9 cellular contexts compared by ENCODE assay signal in the genomic region with DNA sequence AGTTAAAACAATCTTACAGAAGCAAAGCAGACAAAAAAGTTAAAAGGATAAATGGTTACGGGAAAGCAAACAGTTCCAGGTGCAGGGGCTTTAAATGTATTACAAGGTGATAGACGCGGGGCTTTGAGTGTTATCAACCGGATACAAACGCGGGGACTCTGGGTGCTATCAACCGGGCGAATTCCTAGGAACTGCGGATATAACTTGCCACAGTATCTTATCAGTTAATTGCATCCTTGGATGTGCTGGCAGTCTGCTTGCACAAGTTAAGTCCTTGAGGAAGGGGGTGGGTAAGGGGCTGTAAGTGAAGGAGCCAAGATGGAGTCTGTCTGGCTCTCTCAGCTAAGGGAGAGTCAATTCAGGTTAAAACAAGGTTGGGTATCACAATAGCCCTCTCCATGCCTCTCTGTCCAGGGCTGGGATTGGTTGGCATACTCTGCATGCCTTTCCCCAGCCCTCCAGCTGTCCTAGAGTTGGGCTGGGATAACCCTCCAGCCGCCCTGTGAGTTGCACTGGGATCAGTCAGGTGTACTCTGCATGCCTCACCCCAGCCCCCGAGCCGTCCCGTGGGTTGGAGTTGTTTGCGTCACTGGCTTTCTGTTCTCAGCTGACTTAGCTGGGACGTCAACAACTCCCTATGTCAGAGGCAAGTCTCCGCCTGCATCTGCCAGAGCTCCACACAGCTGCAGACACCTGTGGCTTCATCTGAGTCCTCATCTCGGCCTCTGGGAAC. TPM values are rescaled to one million over a fixed set of nuclear protein-coding genes. Genes with fewer than 3 reads are reported as not detected.
DNase-seq lines count a peak whose midpoint lies in the region; ATAC-seq, FAIRE-seq and TF ChIP-seq lines count a peak whose summit lies in the region.
"Had no signal": no experiment of that assay in that cellular context is flagged by ENCODE, and none has a peak within 500 bp of the region (broad histone marks: within the 10 kb centered on the region; RNA-seq: fewer than 3 reads in every experiment).

No MANE protein-coding gene starts in this region.

- TF ChIP-seq POLR2A in GM12891 (IDR thresholded peaks at IDR 0.05; ENCODE audit: low read depth, low read length): no peak

- H3K27me3 Mint-ChIP-seq in activated naive CD8-positive, alpha-beta T cell treated with anti-CD3 and anti-CD28 coated beads, Interleukin-2, amount 50 U/mL, for 24 hours: no peaks in the 10 kb centered on the region

- ATAC-seq in PC-3: peak; percentile 72
- peak; percentile 58 for ATAC-seq in activated naive CD8-positive, alpha-beta T cell treated with anti-CD3 and anti-CD28 coated beads, Interleukin-2, amount 50 U/mL, for 24 hours
- ATAC-seq in GM18519 (IDR thresholded peaks at IDR 0.05; ENCODE audit: low FRiP score, unreplicated experiment): no peak
- ATAC-seq in HG02938 (IDR thresholded peaks at IDR 0.05; ENCODE audit: unreplicated experiment): no peak

- no peak overlapping the region for H3K9ac ChIP-seq in PC-3 (ENCODE audit: low read length)

- no peak for TF ChIP-seq CTCF in PC-3 (conservative IDR thresholded peaks at IDR 0.05; ENCODE audit: low read depth, low read length)

- H4K20me1 ChIP-seq in PC-3 (ENCODE audit: low read length): no peaks in the 10 kb centered on the region

- peaks cover 6% of the 10 kb centered on the region; the same call in 1 of the 2 replicates for H3K4me1 ChIP-seq in PC-3 (ENCODE audit: insufficient read depth, low read length)

- POLR2A ChIA-PET in PC-3 (lab: Charles Lee; ENCODE audit: unreplicated experiment): no interaction called here

- intact Hi-C loops in PC-3 (cut with micrococcal nuclease): no loop called here

- no peaks in the 10 kb centered on the region for H3K79me2 ChIP-seq in PC-3 (ENCODE audit: low read length)

- no peaks in the 10 kb centered on the region for H3K36me3 ChIP-seq in PC-3 (ENCODE audit: low read depth, low read length)

- no peaks in the 10 kb centered on the region for H3K9me3 ChIP-seq in PC-3 (ENCODE audit: low read length)

- H3K4me3 ChIP-seq in PC-3 (ENCODE audit: low read length): 0 out of 2 replicates have a peak overlapping the region, but pooled peaks have one; percentile 21

- no peaks in the 10 kb centered on the region for H3K9me2 ChIP-seq in PC-3 (replicated peaks; ENCODE audit: low read length)

- H3K4me3 Mint-ChIP-seq in activated naive CD8-positive, alpha-beta T cell treated with anti-CD3 and anti-CD28 coated beads, Interleukin-2, amount 50 U/mL, for 24 hours: no peak overlapping the region

- peak overlapping the region; percentile 58 for H2AFZ ChIP-seq in PC-3 (ENCODE audit: low read length)

- H3K4me1 Mint-ChIP-seq in activated naive CD8-positive, alpha-beta T cell treated with anti-CD3 and anti-CD28 coated beads, Interleukin-2, amount 50 U/mL, for 24 hours: peaks cover 16% of the 10 kb centered on the region

- CTCF ChIA-PET in PC-3 (lab: Charles Lee): no interaction called here

- no TSS peak for BruUV-seq in PC-3 (replicated peaks; lab: Mats Ljungman, UMichigan)

- no peaks in the 10 kb centered on the region for H3F3A ChIP-seq in PC-3 (ENCODE audit: low read length, unreplicated experiment)

- DNase-seq in GM12891 (ENCODE audit: insufficient read length, low spot score): no peak
- DNase-seq in PC-3: peak; percentile 47
- DNase-seq in activated naive CD8-positive, alpha-beta T cell treated with anti-CD3 and anti-CD28 coated beads, Interleukin-2, amount 50 U/mL, for 24 hours: peak; percentile 49
- DNase-seq in kidney tubule cell (ENCODE audit: low spot score): peak; percentile 81
- DNase-seq in stimulated activated CD4-positive, alpha-beta T cell treated with anti-CD3 and anti-CD28 coated beads, TNF-alpha, amount 100 ng/mL, for 48 hours (ENCODE audit: low read depth in 3 of 3): peak in 2 of 3 donors; percentile 50 to 68
- no peak for DNase-seq in globus pallidus (ENCODE audit: low spot score)

- FAIRE-seq in GM12891 (lab: Jason Lieb, UNC): peak; percentile 81

- H3K4me2 ChIP-seq in PC-3 (ENCODE audit: low read length): peak overlapping the region; percentile 62

- 0 out of 2 replicates have a peak, but pooled peaks cover 4% of the 10 kb centered on the region for H3K27me3 ChIP-seq in PC-3 (ENCODE audit: low read length)

- no peaks in the 10 kb centered on the region for H3K9me3 Mint-ChIP-seq in activated naive CD8-positive, alpha-beta T cell treated with anti-CD3 and anti-CD28 coated beads, Interleukin-2, amount 50 U/mL, for 24 hours

- no peak overlapping the region for H3K27ac ChIP-seq in PC-3 (ENCODE audit: low read length)

- no peaks in the 10 kb centered on the region for H3K36me3 Mint-ChIP-seq in activated naive CD8-positive, alpha-beta T cell treated with anti-CD3 and anti-CD28 coated beads, Interleukin-2, amount 50 U/mL, for 24 hours (ENCODE audit: low read depth)

- H3K27ac Mint-ChIP-seq in activated naive CD8-positive, alpha-beta T cell treated with anti-CD3 and anti-CD28 coated beads, Interleukin-2, amount 50 U/mL, for 24 hours: no peak overlapping the region

TF ChIP-seq in GM12891, 5 proteins besides CTCF, POLR2A, EP300 and RAD21:
- TF ChIP-seq PAX5 (IDR thresholded peaks at IDR 0.05; ENCODE audit: insufficient read depth, low read length, severe bottlenecking) (no peak), POLR2AphosphoS5 (IDR thresholded peaks at IDR 0.05; ENCODE audit: low read depth, low read length) (no peak), SPI1 (IDR thresholded peaks at IDR 0.05; ENCODE audit: low read depth, low read length) (no peak), POU2F2 (IDR thresholded peaks at IDR 0.05; ENCODE audit: low read depth, low read length) (no peak), TAF1 (IDR thresholded peaks at IDR 0.05; ENCODE audit: low read depth, low read length) (no peak)

RNA-seq across cellular contexts. Expression of a gene that starts 40.9 kb away (rescaled TPM):
- polyA plus RNA-seq in GM12891 (2012; ENCODE audit: low read depth, missing spikeins): not detected
- not detected in 2 replicates for total RNA-seq in PC-3 (2014; rRNA removed)
- polyA plus RNA-seq: esophagus had no signal

RNA-seq across cellular contexts. Expression of a gene that starts 58.3 kb away (rescaled TPM):
- 41.8 TPM for polyA plus RNA-seq in GM12891 (2012; ENCODE audit: low read depth, missing spikeins)
- total RNA-seq in PC-3 (2014; rRNA removed): 271 and 304 TPM in 2 replicates

Comparison
In these comparisons a context has a peak if more than half of its experiments do, and no peak if none do; other contexts are left out.
1. DNase-seq: peak in PC-3 (single experiment), activated naive CD8-positive, alpha-beta T cell treated with anti-CD3 and anti-CD28 coated beads, Interleukin-2, amount 50 U/mL, for 24 hours (single experiment), kidney tubule cell (single experiment) and stimulated activated CD4-positive, alpha-beta T cell treated with anti-CD3 and anti-CD28 coated beads, TNF-alpha, amount 100 ng/mL, for 48 hours (2 of 3); none in GM12891 (single experiment) and globus pallidus (single experiment).
2. ATAC-seq: peak in PC-3 (single experiment) and activated naive CD8-positive, alpha-beta T cell treated with anti-CD3 and anti-CD28 coated beads, Interleukin-2, amount 50 U/mL, for 24 hours (single experiment); none in GM18519 (single experiment) and HG02938 (single experiment).